8 cellular contexts compared by ENCODE assay signal in genomic region chr5:74641778-74642542, GRCh38. TPM values are rescaled to one million over a fixed set of nuclear protein-coding genes. Genes with fewer than 3 reads are reported as not detected.
DNase-seq lines count a peak whose midpoint lies in the region; ATAC-seq and TF ChIP-seq lines count a peak whose summit lies in the region.

No MANE protein-coding gene starts in this region.

- H3K4me1 Mint-ChIP-seq in activated T-cell treated with anti-CD3 and anti-CD28 coated beads, Interleukin-2, amount 50 U/mL, for 4 hours (ENCODE audit: low read depth): peaks cover 33% of the 10 kb centered on the region
- peaks cover 68% of the 10 kb centered on the region for H3K4me1 Mint-ChIP-seq in neural crest cell

- H3K27me3 Mint-ChIP-seq in activated T-cell treated with anti-CD3 and anti-CD28 coated beads, Interleukin-2, amount 50 U/mL, for 4 hours (ENCODE audit: low read depth): peaks cover 8% of the 10 kb centered on the region
- no peaks in the 10 kb centered on the region for H3K27me3 Mint-ChIP-seq in neural crest cell (ENCODE audit: low read depth)

- no peaks in the 10 kb centered on the region for H3K36me3 Mint-ChIP-seq in activated T-cell treated with anti-CD3 and anti-CD28 coated beads, Interleukin-2, amount 50 U/mL, for 4 hours (ENCODE audit: insufficient read depth)
- peaks cover 8% of the 10 kb centered on the region for H3K36me3 Mint-ChIP-seq in neural crest cell (ENCODE audit: low read depth)

- DNase-seq in activated gamma-delta T cell (lab: John Stamatoyannopoulos, UW) (peak; percentile 7), activated gamma-delta T cell treated with Interleukin-2 at 50 U/mL for 16 hours (no peak), NCI-H446 (lab: John Stamatoyannopoulos, UW) (peak; percentile 45 to 75), foreskin fibroblast (peak; percentile 76 to 91), neural crest cell (ENCODE audit: low read depth, low spot score) (no peak)
- DNase-seq in activated T-cell treated with anti-CD3 and anti-CD28 coated beads, Interleukin-2, amount 50 U/mL, for 4 hours: no peak

- peak overlapping the region; percentile 97 for H3K27ac Mint-ChIP-seq in neural crest cell (ENCODE audit: unreplicated experiment)

- H3K4me3 Mint-ChIP-seq in activated T-cell treated with anti-CD3 and anti-CD28 coated beads, Interleukin-2, amount 50 U/mL, for 4 hours: peak overlapping the region; percentile 85
- H3K4me3 Mint-ChIP-seq in neural crest cell: peak overlapping the region; percentile 87

- no peaks in the 10 kb centered on the region for H3K9me3 Mint-ChIP-seq in activated T-cell treated with anti-CD3 and anti-CD28 coated beads, Interleukin-2, amount 50 U/mL, for 4 hours
- H3K9me3 Mint-ChIP-seq in neural crest cell: no peaks in the 10 kb centered on the region

- TF ChIP-seq CTCF in foreskin fibroblast (IDR thresholded peaks at IDR 0.05; ENCODE audit: low read depth, low read length) (peak; percentile 62), neural crest cell (conservative IDR thresholded peaks at IDR 0.05) (peak; percentile 64)

- H3K4me3 ChIP-seq in foreskin fibroblast (ENCODE audit: low read depth in 1 of 2, low read length in 2 of 2): peak overlapping the region; percentile 77 to 88

- no peak for ATAC-seq in activated T-cell treated with anti-CD3 and anti-CD28 coated beads, Interleukin-2, amount 50 U/mL, for 4 hours
- ATAC-seq in GM21576 (IDR thresholded peaks at IDR 0.05; ENCODE audit: unreplicated experiment) (no peak), HG03039 (IDR thresholded peaks at IDR 0.05; ENCODE audit: unreplicated experiment) (no peak)

RNA-seq across cellular contexts. Expression of gene ENC1, which starts 1.4 kb away (rescaled TPM):
- 1 to 10 TPM; 1.8 to 3.0 (median 2.4) TPM for total RNA-seq in activated T-cell treated with anti-CD3 and anti-CD28 coated beads, Interleukin-2, amount 50 U/mL, for 4 hours
- total RNA-seq in neural crest cell: 130 and 135 TPM in 2 replicates

RNA-seq across cellular contexts. Expression of gene HEXB, which starts 43.1 kb away (rescaled TPM):
- total RNA-seq in activated T-cell treated with anti-CD3 and anti-CD28 coated beads, Interleukin-2, amount 50 U/mL, for 4 hours: 10 to 100 TPM; 38.6 to 46.8 (median 45.8) TPM
- 50.8 and 54.3 TPM in 2 replicates for total RNA-seq in neural crest cell

Comparison
In these comparisons a context has a peak if more than half of its experiments do, and no peak if none do; other contexts are left out.
1. DNase-seq: peak in activated gamma-delta T cell (single experiment), NCI-H446 (2 of 2) and foreskin fibroblast (2 of 2); none in activated gamma-delta T cell treated with Interleukin-2 at 50 U/mL for 16 hours (single experiment), activated T-cell treated with anti-CD3 and anti-CD28 coated beads, Interleukin-2, amount 50 U/mL, for 4 hours (single experiment) and neural crest cell (single experiment).
2. RNA of gene ENC1, which starts 1.4 kb away (total RNA-seq): 130 to 135 TPM in neural crest cell; 1.8 to 3.0 TPM in activated T-cell treated with anti-CD3 and anti-CD28 coated beads, Interleukin-2, amount 50 U/mL, for 4 hours; every median in the first group is over 10 times any median in the second.